8 cellular contexts compared by ENCODE assay signal in the genomic region with DNA sequence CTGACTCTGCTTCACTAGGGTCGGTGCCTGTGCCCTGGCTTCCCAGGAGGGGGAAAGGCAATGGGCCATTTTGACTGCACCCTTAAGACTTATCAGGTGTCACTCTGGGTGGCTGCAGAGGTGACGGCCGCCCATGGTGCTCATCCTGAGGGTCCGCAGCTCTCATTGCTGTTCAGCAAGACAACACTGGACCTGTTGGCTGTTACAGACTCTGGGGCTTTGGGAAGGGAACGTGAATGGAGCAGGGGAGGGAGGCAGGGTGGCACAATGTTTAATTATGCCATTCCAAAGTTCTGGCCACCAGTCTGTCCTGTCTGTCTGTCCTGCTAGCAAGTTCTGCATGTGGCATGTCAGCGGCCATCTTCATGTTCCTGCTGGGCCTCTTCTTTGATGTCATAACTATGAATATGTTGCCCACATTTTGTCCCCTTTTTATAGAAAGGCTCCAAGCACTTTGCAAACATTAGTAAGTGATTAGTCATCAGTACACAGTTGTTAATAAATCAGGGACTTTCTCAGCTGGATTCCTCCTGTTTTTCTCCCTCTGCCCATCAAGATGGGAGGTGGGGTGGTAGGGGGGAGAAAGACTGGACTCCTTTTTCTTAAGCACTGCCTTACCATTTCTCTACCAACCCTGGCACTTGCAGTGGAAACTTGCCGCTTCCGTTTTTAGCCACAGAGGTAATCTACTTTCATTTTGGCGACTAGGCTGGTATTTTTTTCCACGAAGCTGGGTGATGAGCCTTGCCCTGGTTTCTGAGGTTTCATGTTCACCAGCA.
DNase-seq lines count a peak whose midpoint lies in the region; ATAC-seq, FAIRE-seq and TF ChIP-seq lines count a peak whose summit lies in the region.

No MANE protein-coding gene starts in this region.

- H3K9me3 ChIP-seq in neutrophil: no peaks in the 10 kb centered on the region
- H3K9me3 ChIP-seq in transverse colon: no peaks in the 10 kb centered on the region

- TF ChIP-seq POLR2A in transverse colon (IDR thresholded peaks at IDR 0.05): no peak

- H3K27me3 ChIP-seq in neutrophil: peaks cover 17% of the 10 kb centered on the region
- no peaks in the 10 kb centered on the region for H3K27me3 ChIP-seq in transverse colon

- H3K4me1 ChIP-seq in neutrophil (ENCODE audit: control insufficient read depth in 1 of 2, insufficient read depth in 1 of 2, low read depth in 1 of 2, low read length in 1 of 2): peaks cover 6 to 18% of the 10 kb centered on the region in 2 experiments
- peaks cover 0 to 20% (median 14%) of the 10 kb centered on the region in 4 donors for H3K4me1 ChIP-seq in transverse colon

- H3K36me3 ChIP-seq in neutrophil: no peaks in the 10 kb centered on the region
- H3K36me3 ChIP-seq in transverse colon: no peaks in the 10 kb centered on the region

- peak overlapping the region; percentile 4 for H3K27ac ChIP-seq in neutrophil
- H3K27ac ChIP-seq in transverse colon: peak overlapping the region; percentile 24 to 57 (median 51)

- 14 to 52% methylated on average over 5 to 10 of the region's 10 CpGs for WGBS in transverse colon (ENCODE audit: low coverage in 1 of 2), 2 donors

- in situ Hi-C loops in transverse colon (cut with MboI; ENCODE audit: low pct_ligation_motif_present in 1 of 4, low pct_unique_long_range_greater_than_20kb in 1 of 4, low sequenced_read_pairs in 3 of 4): no loop called here

- TF ChIP-seq CTCF in AG10803 (conservative IDR thresholded peaks at IDR 0.05; ENCODE audit: low read length) (no peak), neutrophil (IDR thresholded peaks at IDR 0.05) (no peak), transverse colon (IDR thresholded peaks at IDR 0.05) (no peak)

- peak; percentile 69 for ATAC-seq in GM21360 (IDR thresholded peaks at IDR 0.05; ENCODE audit: unreplicated experiment)

- H3K4me3 ChIP-seq in AG10803 (ENCODE audit: low read length) (peak overlapping the region; percentile 50), neutrophil (ENCODE audit: low read depth in 1 of 2, low read length in 1 of 2) (peak overlapping the region; percentile 28 to 37), transverse colon (peak overlapping the region in 3 of 4 donors; percentile 9 to 26 (median 11))

- intact Hi-C loops in transverse colon (cut with DNase I; ENCODE audit: low total_unique reads): no loop called here

- peak; percentile 77 for DNase-seq in AG10803 (ENCODE audit: low read depth)
- peak; percentile 83 for DNase-seq in HTR-8/SVneo (ENCODE audit: insufficient read length, low spot score)
- peak; percentile 68 for DNase-seq in activated CD4-positive, alpha-beta T cell treated with anti-CD3 and anti-CD28 coated beads for 1 hour
- peak; percentile 21 to 37 for DNase-seq in dermis microvascular lymphatic vessel endothelial cell (ENCODE audit: low read depth in 2 of 2)
- DNase-seq in transverse colon: peak; percentile 37
- no peak for DNase-seq in NCI-H345 (lab: John Stamatoyannopoulos, UW)

- TF ChIP-seq EP300 in transverse colon (IDR thresholded peaks at IDR 0.05; ENCODE audit: low read depth): no peak

- peak; percentile 76 for FAIRE-seq in HTR-8/SVneo (lab: Jason Lieb, UNC)
